Comparison of ENCODE assay signal across 7 cellular contexts in the genomic region with DNA sequence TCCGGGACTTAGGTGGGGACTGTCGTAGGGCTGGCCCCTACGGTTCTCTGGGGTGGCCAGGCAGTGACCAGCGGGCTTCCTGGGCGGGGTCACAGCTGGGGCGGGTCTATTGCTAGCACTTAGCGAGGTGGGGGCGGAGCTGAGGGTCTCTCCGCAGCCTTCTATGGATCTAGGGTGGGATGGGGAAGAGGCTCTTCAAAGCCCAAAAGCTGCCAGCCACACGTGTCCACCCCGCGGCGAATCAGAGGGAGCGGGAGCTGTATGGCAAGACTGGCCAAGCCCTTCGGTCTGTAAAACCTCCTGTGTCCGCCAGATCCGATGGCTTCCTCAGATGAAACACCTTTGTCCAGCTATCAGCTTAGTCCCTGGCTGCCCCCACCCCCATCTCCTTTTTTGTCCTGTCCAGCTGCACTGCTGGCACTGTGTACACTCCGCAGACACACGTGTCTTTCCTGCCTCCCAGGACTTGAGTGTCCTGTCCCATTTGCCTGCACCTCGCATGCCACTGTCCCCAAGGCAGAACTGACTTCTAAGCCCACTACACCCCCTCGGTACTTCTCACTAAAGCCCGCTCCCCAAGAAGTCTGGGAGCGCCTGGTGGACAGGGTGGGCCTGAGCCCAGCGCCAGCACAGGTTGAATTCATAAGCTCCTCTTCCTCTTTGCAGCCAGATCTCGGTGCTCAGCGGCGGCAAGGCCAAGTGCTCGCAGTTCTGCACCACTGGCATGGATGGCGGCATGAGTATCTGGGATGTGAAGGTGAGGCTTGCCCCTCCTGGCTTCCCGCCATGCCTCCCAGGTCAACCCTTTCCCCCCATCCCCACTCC. TPM values are rescaled to one million over a fixed set of nuclear protein-coding genes. Genes with fewer than 3 reads are reported as not detected.
A peak's percentile ranks its signal among the peaks of the same experiment; 100 is the strongest.
DNase-seq lines count a peak whose midpoint lies in the region; ATAC-seq and TF ChIP-seq lines count a peak whose summit lies in the region.

No MANE protein-coding gene starts in this region.

- 52 to 69% methylated on average over 13 to 14 of the region's 30 CpGs for WGBS in esophagus squamous epithelium, 2 donors

- H3K4me1 ChIP-seq in RWPE2 (ENCODE audit: insufficient read depth, poor library complexity, severe bottlenecking) (no peaks in the 10 kb centered on the region), esophagus squamous epithelium (peaks cover 16 to 24% (median 20%) of the 10 kb centered on the region in 3 donors)

- peak overlapping the region; percentile 28 for H3K4me3 ChIP-seq in RWPE2 (ENCODE audit: severe bottlenecking)
- H3K4me3 ChIP-seq in esophagus squamous epithelium: peak overlapping the region; percentile 47 to 73 (median 62)

- no peak for TF ChIP-seq POLR2A in esophagus squamous epithelium (IDR thresholded peaks at IDR 0.05)

- H3K27me3 ChIP-seq in RWPE2 (ENCODE audit: insufficient read depth, poor library complexity, severe bottlenecking) (no peaks in the 10 kb centered on the region), esophagus squamous epithelium (no peaks in the 10 kb centered on the region)

- H3K27ac Mint-ChIP-seq in HFFc6: peak overlapping the region; percentile 21; the same call in 1 of the 2 replicates
- peak overlapping the region; percentile 65 for H3K27ac Mint-ChIP-seq in osteocyte (ENCODE audit: unreplicated experiment)

- H3K9me3 Mint-ChIP-seq in HFFc6: no peaks in the 10 kb centered on the region
- H3K9me3 Mint-ChIP-seq in osteocyte (ENCODE audit: unreplicated experiment): no peaks in the 10 kb centered on the region

- intact Hi-C loops in esophagus squamous epithelium (cut with DNase I): no loop called here

- TF ChIP-seq CTCF in HFFc6 (IDR thresholded peaks at IDR 0.05): no peak
- TF ChIP-seq CTCF in RWPE2 (IDR thresholded peaks at IDR 0.05; ENCODE audit: poor library complexity, severe bottlenecking): no peak
- no peak for TF ChIP-seq CTCF in esophagus squamous epithelium (IDR thresholded peaks at IDR 0.05)
- TF ChIP-seq CTCF in osteocyte (IDR thresholded peaks at IDR 0.05): no peak
- no peak for TF ChIP-seq CTCF in GM20000 (IDR thresholded peaks at IDR 0.05; ENCODE audit: extremely low read depth, missing control alignments)

- H3K36me3 ChIP-seq in RWPE2 (ENCODE audit: low read depth): peaks cover 84% of the 10 kb centered on the region
- peaks cover 13 to 86% (median 45%) of the 10 kb centered on the region in 3 donors for H3K36me3 ChIP-seq in esophagus squamous epithelium

- H3K9me3 ChIP-seq in RWPE2 (ENCODE audit: severe bottlenecking): no peaks in the 10 kb centered on the region
- H3K9me3 ChIP-seq in esophagus squamous epithelium: no peaks in the 10 kb centered on the region

- DNase-seq in HFFc6 (no peak), RWPE2 (ENCODE audit: low spot score) (no peak), esophagus squamous epithelium (lab: John Stamatoyannopoulos, UW) (no peak), osteocyte (ENCODE audit: extremely low spot score, unreplicated experiment) (no peak), GM20000 (ENCODE audit: low spot score) (no peak), mesenteric fat pad (ENCODE audit: low spot score) (no peak)
- no peak for DNase-seq in stimulated activated CD4-positive, alpha-beta T cell treated with anti-CD3 and anti-CD28 coated beads, Interleukin-1b, Interleukin-23, amount 100 ng/mL, for 48 hours

- ATAC-seq in RWPE2 (ENCODE audit: low read depth): no peak; the same call in 2 of the 3 replicates

- H3K4me1 Mint-ChIP-seq in HFFc6 (ENCODE audit: low read depth): peaks cover 7% of the 10 kb centered on the region
- peaks cover 16% of the 10 kb centered on the region for H3K4me1 Mint-ChIP-seq in osteocyte (ENCODE audit: unreplicated experiment)

- peaks cover 24% of the 10 kb centered on the region for H3K36me3 Mint-ChIP-seq in HFFc6 (ENCODE audit: low read depth)
- peaks cover 18% of the 10 kb centered on the region for H3K36me3 Mint-ChIP-seq in osteocyte (ENCODE audit: unreplicated experiment)

- H3K27me3 Mint-ChIP-seq in HFFc6 (ENCODE audit: insufficient read depth) (peaks cover 10% of the 10 kb centered on the region), osteocyte (ENCODE audit: unreplicated experiment) (no peaks in the 10 kb centered on the region)

- H3K4me3 Mint-ChIP-seq in HFFc6 (no peak overlapping the region), osteocyte (ENCODE audit: unreplicated experiment) (peak overlapping the region; percentile 75)

- H3K27ac ChIP-seq in RWPE2 (ENCODE audit: poor library complexity, severe bottlenecking) (peak overlapping the region; percentile 13), esophagus squamous epithelium (peak overlapping the region; percentile 80 to 89 (median 86))

RNA-seq across cellular contexts. Expression of gene PDAP1, which starts 14.8 kb away (rescaled TPM):
- total RNA-seq in HFFc6 (2021; fragmentation: NEBNext Ultra II Directional; extraction: Animal tissue kit (Norgen Biotek cat#: 25700)): 100 to 1,000 TPM; 148 to 213 (median 180) TPM
- total RNA-seq in esophagus squamous epithelium (100 to 1,000 TPM in 2 of 4 donors, 10 to 100 TPM in 2; 79.2 to 120 (median 98.3) TPM), osteocyte (107 and 116 TPM in 2 replicates), mesenteric fat pad (88.8 TPM)

RNA-seq across cellular contexts. Expression of gene BUD31, which starts 15.2 kb away (rescaled TPM):
- 100 to 1,000 TPM; 134 to 147 (median 146) TPM for total RNA-seq in HFFc6 (2021; fragmentation: NEBNext Ultra II Directional; extraction: Animal tissue kit (Norgen Biotek cat#: 25700))
- 10 to 100 TPM; 46.9 to 59.1 (median 55.9) TPM for total RNA-seq in esophagus squamous epithelium
- total RNA-seq in osteocyte: 112 and 131 TPM in 2 replicates
- total RNA-seq in mesenteric fat pad: 68.2 TPM

RNA-seq across cellular contexts. Expression of gene ARPC1B, which starts 19.0 kb away (rescaled TPM):
- 100 to 1,000 TPM; 233 to 281 (median 249) TPM for total RNA-seq in HFFc6 (2021; fragmentation: NEBNext Ultra II Directional; extraction: Animal tissue kit (Norgen Biotek cat#: 25700))
- total RNA-seq in esophagus squamous epithelium (100 to 1,000 TPM in 3 of 4 donors, 10 to 100 TPM in 1; 27.9 to 166 (median 128) TPM), osteocyte (76.1 and 84.9 TPM in 2 replicates), mesenteric fat pad (159 TPM)

RNA-seq across cellular contexts. Expression of gene PTCD1, which starts 45.0 kb away (rescaled TPM):
- total RNA-seq in HFFc6 (2021; fragmentation: NEBNext Ultra II Directional; extraction: Animal tissue kit (Norgen Biotek cat#: 25700)): 1 to 10 TPM; 4.5 to 8.6 (median 6.7) TPM
- total RNA-seq in esophagus squamous epithelium (10 to 100 TPM in 1 of 4 donors, 1 to 10 TPM in 3; 5.7 to 12.7 (median 6.6) TPM), osteocyte (5.7 and 10.5 TPM in 2 replicates), mesenteric fat pad (11.7 TPM)

RNA-seq across cellular contexts. Expression of gene CPSF4, which starts 45.2 kb away (rescaled TPM):
- total RNA-seq in HFFc6 (2021; fragmentation: NEBNext Ultra II Directional; extraction: Animal tissue kit (Norgen Biotek cat#: 25700)): 10 to 100 TPM; 26.7 to 34.0 (median 29.2) TPM
- 10 to 100 TPM; 15.1 to 29.2 (median 19.4) TPM for total RNA-seq in esophagus squamous epithelium
- 32.3 and 37.9 TPM in 2 replicates for total RNA-seq in osteocyte
- 54.7 TPM for total RNA-seq in mesenteric fat pad
